ENCODE assay signal across 8 cellular contexts in the genomic region with DNA sequence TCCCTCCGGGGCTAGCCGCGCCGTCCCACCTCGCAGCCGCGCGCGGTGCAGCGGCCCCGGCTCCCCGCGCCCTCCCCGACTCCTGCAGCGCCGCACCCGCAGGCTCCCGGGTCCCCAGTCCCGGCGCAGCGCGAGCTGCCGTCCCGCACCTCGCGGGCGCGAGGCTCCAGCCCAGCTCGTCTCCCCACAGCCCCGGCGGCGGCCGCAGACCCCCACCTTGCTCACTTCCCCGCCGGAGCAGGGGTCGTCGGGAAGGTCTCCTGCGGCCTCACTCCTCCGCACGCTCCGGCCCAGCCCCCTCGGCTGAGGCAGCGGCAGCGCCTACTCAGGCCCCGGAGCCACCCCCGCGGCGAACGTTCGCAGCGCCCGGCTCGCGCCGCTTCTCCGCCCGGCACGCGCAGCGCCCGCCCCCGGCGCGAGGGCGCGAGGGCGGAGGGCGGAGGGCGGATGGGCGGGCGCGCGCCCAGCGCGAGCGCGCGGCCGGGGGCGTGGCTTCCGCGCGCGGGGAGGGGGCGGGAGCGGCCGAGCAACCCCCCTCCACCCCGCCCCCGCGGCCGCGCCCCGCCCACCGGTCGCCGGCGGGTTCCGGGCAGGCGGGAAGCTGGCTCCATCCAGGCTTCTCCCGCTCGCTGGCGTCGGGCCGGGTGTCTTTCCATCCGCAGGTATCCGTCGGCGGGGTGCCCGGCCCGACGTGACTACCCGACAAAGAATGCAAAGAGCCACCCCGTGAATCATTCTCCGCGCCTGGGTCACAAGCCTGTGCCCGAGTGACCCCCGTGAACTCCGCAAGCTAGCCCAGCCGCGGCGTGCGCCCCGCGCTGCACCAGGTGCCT. TPM values are rescaled to one million over a fixed set of nuclear protein-coding genes. Genes with fewer than 3 reads are reported as not detected.
DNase-seq lines count a peak whose midpoint lies in the region; ATAC-seq and TF ChIP-seq lines count a peak whose summit lies in the region.

A gene (minus strand): TSS at position 408 of the 833 bp plus-strand sequence. CDS start 20,917 bp downstream, outside the sequence.

- ATAC-seq in GM18520 (IDR thresholded peaks at IDR 0.05; ENCODE audit: unreplicated experiment) (peak; percentile 63), HG03064 (IDR thresholded peaks at IDR 0.05; ENCODE audit: low read depth, unreplicated experiment) (peak; percentile 68)

- peaks cover 17% of the 10 kb centered on the region for H3K4me1 Mint-ChIP-seq in activated CD4-positive, alpha-beta T cell treated with anti-CD3 and anti-CD28 coated beads, Interleukin-2, amount 10 ng/mL, durations not matched to agents 7 days and 5 days

- DNase-seq in AG04449 (ENCODE audit: low read depth, low spot score) = no peak
- peak; percentile 64 for DNase-seq in NCI-H460 (ENCODE audit: extremely low read depth, low read depth)
- peak; percentile 78 for DNase-seq in activated CD4-positive, alpha-beta T cell treated with anti-CD3 and anti-CD28 coated beads, Interleukin-2, amount 10 ng/mL, durations not matched to agents 7 days and 5 days
- peak; percentile 77 for DNase-seq in dermis blood vessel endothelial cell
- DNase-seq in lower leg skin (ENCODE audit: low spot score in 2 of 2) = peak; percentile 81 to 97
- DNase-seq in stimulated activated CD4-positive, alpha-beta T cell treated with anti-CD3 and anti-CD28 coated beads, Interleukin-4, amount 100 ng/mL, for 4 hours = peak; percentile 77 to 79

- H3K9me3 Mint-ChIP-seq in activated CD4-positive, alpha-beta T cell treated with anti-CD3 and anti-CD28 coated beads, Interleukin-2, amount 10 ng/mL, durations not matched to agents 7 days and 5 days = no peaks in the 10 kb centered on the region

- POLR2A ChIA-PET in AG04449 (lab: Yijun Ruan, JAX) = interaction anchor here (1.6 kb wide), 1 partner anchor 55 kb away, joined by 4 read pairs; no protein-coding TSS in a partner anchor
- POLR2A ChIA-PET in activated CD4-positive, alpha-beta T cell treated with anti-CD3 and anti-CD28 coated beads, Interleukin-2, amount 10 ng/mL, durations not matched to agents 7 days and 5 days (lab: Charles Lee) = interaction anchor here (0.5 kb wide), 1 partner anchor 206 kb away, joined by 3 read pairs; no protein-coding TSS in a partner anchor

- H3K36me3 Mint-ChIP-seq in activated CD4-positive, alpha-beta T cell treated with anti-CD3 and anti-CD28 coated beads, Interleukin-2, amount 10 ng/mL, durations not matched to agents 7 days and 5 days (ENCODE audit: low read depth) = peaks cover 2% of the 10 kb centered on the region

- TF ChIP-seq POLR2A in lower leg skin (IDR thresholded peaks at IDR 0.05) = no peak

- CTCF ChIA-PET in AG04449 (lab: Yijun Ruan, JAX) = interaction anchor here (1.4 to 5.4 kb wide), 4 partner anchors 9 to 311 kb away, joined by 3 to 24 read pairs (median 12); no protein-coding TSS in a partner anchor
- CTCF ChIA-PET in activated CD4-positive, alpha-beta T cell treated with anti-CD3 and anti-CD28 coated beads, Interleukin-2, amount 10 ng/mL, durations not matched to agents 7 days and 5 days (lab: Charles Lee) = interaction anchor here (0.5 to 1.3 kb wide), 3 partner anchors 25 to 108 kb away, joined by 3 read pairs; no protein-coding TSS in a partner anchor

- H3K4me3 Mint-ChIP-seq in activated CD4-positive, alpha-beta T cell treated with anti-CD3 and anti-CD28 coated beads, Interleukin-2, amount 10 ng/mL, durations not matched to agents 7 days and 5 days = peak within 1 kb of the TSS; percentile 83

- intact Hi-C loops in lower leg skin (cut with DNase I; ENCODE audit: low total_unique reads) = no loop called here

- H3K27ac Mint-ChIP-seq in activated CD4-positive, alpha-beta T cell treated with anti-CD3 and anti-CD28 coated beads, Interleukin-2, amount 10 ng/mL, durations not matched to agents 7 days and 5 days = peak within 1 kb of the TSS; percentile 82

- WGBS in lower leg skin, 2 donors = 1% methylated on average over 20 of the region's 124 CpGs; no CpG with 5 or more reads in 1 of the 2 donors

- peaks cover 19% of the 10 kb centered on the region for H3K27me3 Mint-ChIP-seq in activated CD4-positive, alpha-beta T cell treated with anti-CD3 and anti-CD28 coated beads, Interleukin-2, amount 10 ng/mL, durations not matched to agents 7 days and 5 days

- peak within 1 kb of the TSS; percentile 72 for H3K4me3 ChIP-seq in AG04449 (ENCODE audit: low read depth, low read length)
- peak within 1 kb of the TSS; percentile 75 for H3K4me3 ChIP-seq in lower leg skin (ENCODE audit: low read depth, poor library complexity, severe bottlenecking)

- TF ChIP-seq CTCF in AG04449 (IDR thresholded peaks at IDR 0.05; ENCODE audit: insufficient read depth, low read length, missing control alignments) (no peak), lower leg skin (IDR thresholded peaks at IDR 0.05) (no peak)

RNA-seq across cellular contexts. Expression of the gene that starts here (rescaled TPM):
- 10.4 and 10.7 TPM in 2 replicates for total RNA-seq in NCI-H460 (2014; rRNA removed; shearing (Covaris generic))
- 10.7 and 173 TPM in 2 replicates for polyA plus RNA-seq in NCI-H460 (2014; cell fraction: nucleus; rRNA removed)
- total RNA-seq in activated CD4-positive, alpha-beta T cell treated with anti-CD3 and anti-CD28 coated beads, Interleukin-2, amount 10 ng/mL, durations not matched to agents 7 days and 5 days = 10 to 100 TPM; 29.8 to 31.0 TPM
- total RNA-seq in dermis blood vessel endothelial cell (5.8 and 7.7 TPM in 2 replicates), lower leg skin (10 to 100 TPM in 3 of 4 donors, 1 to 10 TPM in 1; 8.8 to 15.2 (median 12.7) TPM)
